ENCODE assay signal across 8 cellular contexts in the genomic region with DNA sequence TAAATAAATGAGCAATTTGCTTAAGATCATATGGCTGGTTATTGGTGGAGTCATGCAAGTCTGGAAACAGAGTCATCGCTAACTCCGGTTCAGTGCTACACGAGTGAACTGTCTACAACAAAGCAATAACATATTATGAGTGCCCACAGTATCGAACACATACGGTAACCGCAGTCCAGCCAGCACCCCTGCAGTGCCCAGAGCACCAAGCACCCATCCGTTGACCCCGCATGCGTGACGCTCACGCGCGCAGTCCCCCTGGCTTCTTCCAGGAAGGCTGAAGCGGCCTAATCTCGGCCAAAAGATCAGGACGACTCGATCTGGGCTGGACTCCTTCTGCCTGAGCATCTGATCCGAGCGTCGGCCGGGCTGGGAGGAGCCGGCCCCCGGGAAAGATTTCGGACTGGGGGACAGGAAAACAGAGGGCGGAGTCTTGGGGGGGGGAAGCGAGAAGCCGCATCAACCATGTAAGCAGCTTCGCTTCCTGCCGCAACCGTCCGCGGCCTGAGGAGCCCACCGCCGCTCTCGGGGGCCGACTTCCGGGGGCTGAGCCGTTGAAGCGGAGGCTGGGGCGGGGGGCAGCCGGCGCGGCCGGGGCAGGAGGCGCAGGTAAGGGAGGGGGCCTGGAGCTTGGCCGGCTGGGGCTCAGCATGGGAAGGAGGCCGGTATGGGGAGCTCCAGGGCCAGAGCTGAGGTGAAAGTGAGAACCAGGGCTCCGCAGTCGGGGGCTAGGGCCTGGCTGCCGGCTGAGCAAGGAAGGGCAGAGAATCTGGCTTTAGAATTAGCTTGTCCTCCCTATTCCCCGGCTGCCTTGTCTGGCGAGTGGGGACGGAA. TPM values are rescaled to one million over a fixed set of nuclear protein-coding genes. Genes with fewer than 3 reads are reported as not detected.
DNase-seq lines count a peak whose midpoint lies in the region; ATAC-seq and TF ChIP-seq lines count a peak whose summit lies in the region.

Gene PIKFYVE, plus strand, starts transcription at position 449 of the 834 bp plus-strand sequence. CDS start 5,265 bp downstream, outside the sequence.

- H3K4me3 ChIP-seq in BJ (ENCODE audit: low read depth, low read length): peak within 1 kb of the TSS; percentile 84
- peak within 1 kb of the TSS; percentile 95 for H3K4me3 ChIP-seq in colonic mucosa

- H3K36me3 Mint-ChIP-seq in activated CD4-positive, alpha-beta T cell treated with anti-CD3 and anti-CD28 coated beads, Interleukin-2, amount 10 ng/mL, durations not matched to agents 24 days and 14 days (ENCODE audit: low read depth): peaks cover 17% of the 10 kb centered on the region

- DNase-seq in BJ (ENCODE audit: low read depth) (peak; percentile 92), NCI-H526 treated with DMSO at 0.1 percent for 48 hours (lab: John Stamatoyannopoulos, UW) (peak; percentile 96), colonic mucosa (peak; percentile 96), kidney tubule cell (ENCODE audit: low spot score) (peak; percentile 98)
- DNase-seq in activated CD4-positive, alpha-beta T cell treated with anti-CD3 and anti-CD28 coated beads, Interleukin-2, amount 10 ng/mL, durations not matched to agents 24 days and 14 days: peak; percentile 97
- DNase-seq in stimulated activated CD4-positive, alpha-beta T cell treated with anti-CD3 and anti-CD28 coated beads, Interleukin-1b, Interleukin-23, amount 100 ng/mL, for 24 hours (ENCODE audit: low read depth in 4 of 4, low spot score in 1 of 4): peak; percentile 69 to 85 (median 75)

- TF ChIP-seq CTCF in BJ (IDR thresholded peaks at IDR 0.05; ENCODE audit: insufficient read depth, low read depth, low read length): no peak
- TF ChIP-seq CTCF in colonic mucosa (IDR thresholded peaks at IDR 0.05): no peak

- no peaks in the 10 kb centered on the region for H3K9me3 ChIP-seq in colonic mucosa

- ATAC-seq in GM19324 (IDR thresholded peaks at IDR 0.05; ENCODE audit: low FRiP score, unreplicated experiment): peak; percentile 93
- ATAC-seq in HG03469 (IDR thresholded peaks at IDR 0.05; ENCODE audit: unreplicated experiment): peak; percentile 69

- H3K4me1 ChIP-seq in colonic mucosa: no peaks in the 10 kb centered on the region

- CTCF ChIA-PET in BJ (lab: Yijun Ruan, JAX): interaction anchor here (1.1 to 2.5 kb wide), 3 partner anchors 12 to 18 kb away, joined by 3 to 15 read pairs (median 3); partner anchors contain the start of gene IDH1

- intact Hi-C loops in activated CD4-positive, alpha-beta T cell treated with anti-CD3 and anti-CD28 coated beads, Interleukin-2, amount 10 ng/mL, durations not matched to agents 24 days and 14 days (cut with micrococcal nuclease): loop anchor here (1.0 to 5.0 kb wide), 7 partner anchors 11 to 1904 kb away; partner anchors contain the start of genes CCNYL1, IDH1, KLF7 and METTL21A
- intact Hi-C loops in colonic mucosa (cut with DNase I): no loop called here

- H3K27me3 Mint-ChIP-seq in activated CD4-positive, alpha-beta T cell treated with anti-CD3 and anti-CD28 coated beads, Interleukin-2, amount 10 ng/mL, durations not matched to agents 24 days and 14 days: no peaks in the 10 kb centered on the region

- no peaks in the 10 kb centered on the region for H3K9me3 Mint-ChIP-seq in activated CD4-positive, alpha-beta T cell treated with anti-CD3 and anti-CD28 coated beads, Interleukin-2, amount 10 ng/mL, durations not matched to agents 24 days and 14 days

- H3K4me1 Mint-ChIP-seq in activated CD4-positive, alpha-beta T cell treated with anti-CD3 and anti-CD28 coated beads, Interleukin-2, amount 10 ng/mL, durations not matched to agents 24 days and 14 days: peaks cover 36% of the 10 kb centered on the region

- H3K27me3 ChIP-seq in BJ (ENCODE audit: control insufficient read depth, insufficient read depth, low read length) (no peaks in the 10 kb centered on the region), colonic mucosa (no peaks in the 10 kb centered on the region)

- peak within 1 kb of the TSS; percentile 84 to 86 for H3K9ac ChIP-seq in colonic mucosa (ENCODE audit: low read depth in 2 of 2, low read length in 2 of 2)

- peak within 1 kb of the TSS; percentile 95 for H3K27ac ChIP-seq in colonic mucosa

- POLR2A ChIA-PET in BJ (lab: Charles Lee): interaction anchor here (0.7 kb wide), 1 partner anchor 477 kb away, joined by 3 read pairs; no protein-coding TSS in a partner anchor

- H3K36me3 ChIP-seq in BJ (ENCODE audit: control insufficient read depth, insufficient read depth, low read length) (no peaks in the 10 kb centered on the region), colonic mucosa (no peaks in the 10 kb centered on the region)

- peak within 1 kb of the TSS; percentile 94 for H3K27ac Mint-ChIP-seq in activated CD4-positive, alpha-beta T cell treated with anti-CD3 and anti-CD28 coated beads, Interleukin-2, amount 10 ng/mL, durations not matched to agents 24 days and 14 days

- H3K4me3 Mint-ChIP-seq in activated CD4-positive, alpha-beta T cell treated with anti-CD3 and anti-CD28 coated beads, Interleukin-2, amount 10 ng/mL, durations not matched to agents 24 days and 14 days: peak within 1 kb of the TSS; percentile 95

RNA-seq across cellular contexts. Expression of gene PIKFYVE, which starts in this region (rescaled TPM):
- 11.5 and 17.6 TPM in 2 replicates for polyA plus RNA-seq in BJ (2011; rRNA removed)
- polyA minus RNA-seq in BJ (2011; rRNA and poly(A)+ RNA removed): 23.6 and 24.5 TPM in 2 replicates
- total RNA-seq in activated CD4-positive, alpha-beta T cell treated with anti-CD3 and anti-CD28 coated beads, Interleukin-2, amount 10 ng/mL, durations not matched to agents 24 days and 14 days: 27.3 and 29.4 TPM in 2 replicates
- 10 to 100 TPM; 14.6 to 18.2 TPM for total RNA-seq in colonic mucosa

Comparison
In these comparisons a context has a peak if more than half of its experiments do, and no peak if none do; other contexts are left out.
1. Peak in every context shown above with its lines: DNase-seq, ATAC-seq, H3K4me3 ChIP-seq and H3K27ac ChIP-seq.